In genomic region chr17:15526292-15527218, GRCh38 we compare ENCODE assay signal across 9 cellular contexts. TPM values are rescaled to one million over a fixed set of nuclear protein-coding genes. Genes with fewer than 3 reads are reported as not detected.
DNase-seq lines count a peak whose midpoint lies in the region; ATAC-seq, FAIRE-seq and TF ChIP-seq lines count a peak whose summit lies in the region.
"Not testable (repeated sequence)": the region's sequence is repeated elsewhere in the genome, so short reads cannot be mapped to it uniquely, and the experiment has no call there.
"Had no signal": no experiment of that assay in that cellular context is flagged by ENCODE, and none has a peak within 500 bp of the region (broad histone marks: within the 10 kb centered on the region; RNA-seq: fewer than 3 reads in every experiment).

No MANE protein-coding gene starts in this region.

- H3K9me3 ChIP-seq in PC-3 (ENCODE audit: low read length) = not testable (repeated sequence)

- peak; percentile 65 for FAIRE-seq in GM12892 (lab: Jason Lieb, UNC)

- DNase-seq in AG09309 (ENCODE audit: low read depth) = peak; percentile 78
- not testable (repeated sequence) for DNase-seq in GM12892 (ENCODE audit: insufficient read length); activated CD8-positive, alpha-beta memory T cell treated with anti-CD3 and anti-CD28 coated beads, Interleukin-2, amount 10 ng/mL, durations not matched to agents 7 days and 5 days; epithelial cell of proximal tubule (ENCODE audit: low read depth)
- peak; percentile 23 for DNase-seq in LoVo (ENCODE audit: low spot score)
- DNase-seq in PC-3 = peak; percentile 81
- peak; percentile 55 for DNase-seq in kidney tubule cell (ENCODE audit: low spot score)
- peak; percentile 63 for DNase-seq in renal cortical epithelial cell (ENCODE audit: low read depth)

- not testable (repeated sequence) for TF ChIP-seq POLR2A in GM12892 (IDR thresholded peaks at IDR 0.05; ENCODE audit: low read depth, low read length)

- H3K9me2 ChIP-seq in PC-3 (replicated peaks; ENCODE audit: low read length) = not testable (repeated sequence)

- not testable (repeated sequence) for H2AFZ ChIP-seq in PC-3 (ENCODE audit: low read length)

- peak; percentile 44 for TF ChIP-seq CTCF in AG09309 (IDR thresholded peaks at IDR 0.05; ENCODE audit: control insufficient read depth, insufficient read depth, low read depth, low read length, missing control alignments)
- peak; percentile 68 for TF ChIP-seq CTCF in PC-3 (conservative IDR thresholded peaks at IDR 0.05; ENCODE audit: low read depth, low read length)
- peak; percentile 55 for TF ChIP-seq CTCF in epithelial cell of proximal tubule (conservative IDR thresholded peaks at IDR 0.05; ENCODE audit: low read depth, low read length)

- H4K20me1 ChIP-seq in PC-3 (ENCODE audit: low read length) = not testable (repeated sequence)

- not testable (repeated sequence) for H3K4me3 Mint-ChIP-seq in activated CD8-positive, alpha-beta memory T cell treated with anti-CD3 and anti-CD28 coated beads, Interleukin-2, amount 10 ng/mL, durations not matched to agents 7 days and 5 days

- not testable (repeated sequence) for H3K79me2 ChIP-seq in PC-3 (ENCODE audit: low read length)

- ATAC-seq in PC-3 = peak; percentile 54
- ATAC-seq in activated CD8-positive, alpha-beta memory T cell treated with anti-CD3 and anti-CD28 coated beads, Interleukin-2, amount 10 ng/mL, durations not matched to agents 7 days and 5 days = peak; percentile 61

- not testable (repeated sequence) for H3K27me3 ChIP-seq in PC-3 (ENCODE audit: low read length)

- H3K27ac ChIP-seq in PC-3 (ENCODE audit: low read length) = not testable (repeated sequence)

- intact Hi-C loops in PC-3 (cut with micrococcal nuclease) = not testable (repeated sequence)

- H3K36me3 ChIP-seq in PC-3 (ENCODE audit: low read depth, low read length) = not testable (repeated sequence)

- H3K9me3 Mint-ChIP-seq in activated CD8-positive, alpha-beta memory T cell treated with anti-CD3 and anti-CD28 coated beads, Interleukin-2, amount 10 ng/mL, durations not matched to agents 7 days and 5 days (ENCODE audit: low read depth) = not testable (repeated sequence)

- H3K4me3 ChIP-seq in AG09309 (ENCODE audit: control insufficient read depth, low read depth, low read length); PC-3 (ENCODE audit: low read length); epithelial cell of proximal tubule (ENCODE audit: low read depth, low read length): not testable (repeated sequence)

- not testable (repeated sequence) for H3K27ac Mint-ChIP-seq in activated CD8-positive, alpha-beta memory T cell treated with anti-CD3 and anti-CD28 coated beads, Interleukin-2, amount 10 ng/mL, durations not matched to agents 7 days and 5 days

- not testable (repeated sequence) for H3F3A ChIP-seq in PC-3 (ENCODE audit: low read length, unreplicated experiment)

- not testable (repeated sequence) for H3K4me1 Mint-ChIP-seq in activated CD8-positive, alpha-beta memory T cell treated with anti-CD3 and anti-CD28 coated beads, Interleukin-2, amount 10 ng/mL, durations not matched to agents 7 days and 5 days

- POLR2A ChIA-PET in PC-3 (lab: Charles Lee; ENCODE audit: unreplicated experiment) = not testable (repeated sequence)

- not testable (repeated sequence) for H3K4me2 ChIP-seq in PC-3 (ENCODE audit: low read length)

- not testable (repeated sequence) for H3K4me1 ChIP-seq in PC-3 (ENCODE audit: insufficient read depth, low read length)

- not testable (repeated sequence) for H3K27me3 Mint-ChIP-seq in activated CD8-positive, alpha-beta memory T cell treated with anti-CD3 and anti-CD28 coated beads, Interleukin-2, amount 10 ng/mL, durations not matched to agents 7 days and 5 days

- CTCF ChIA-PET in PC-3 (lab: Charles Lee); activated CD8-positive, alpha-beta memory T cell treated with anti-CD3 and anti-CD28 coated beads, Interleukin-2, amount 10 ng/mL, durations not matched to agents 7 days and 5 days (lab: Charles Lee): not testable (repeated sequence)

- H3K9ac ChIP-seq in PC-3 (ENCODE audit: low read length) = not testable (repeated sequence)

- BruUV-seq in PC-3 (replicated peaks; lab: Mats Ljungman, UMichigan) = not testable (repeated sequence)

- H3K36me3 Mint-ChIP-seq in activated CD8-positive, alpha-beta memory T cell treated with anti-CD3 and anti-CD28 coated beads, Interleukin-2, amount 10 ng/mL, durations not matched to agents 7 days and 5 days = not testable (repeated sequence)

RNA-seq across cellular contexts. Expression of gene TVP23C, which starts 36.7 kb away (rescaled TPM):
- polyA plus RNA-seq in GM12892 (2012; ENCODE audit: missing spikeins) = 6.7 TPM
- 23.7 and 24.0 TPM in 2 replicates for total RNA-seq in PC-3 (2014; rRNA removed)
- total RNA-seq in activated CD8-positive, alpha-beta memory T cell treated with anti-CD3 and anti-CD28 coated beads, Interleukin-2, amount 10 ng/mL, durations not matched to agents 7 days and 5 days = 10 to 100 TPM; 16.2 to 18.9 TPM
- total RNA-seq in epithelial cell of proximal tubule = 3.3 and 4.6 TPM in 2 replicates
- 18.9 and 27.6 TPM in 2 replicates for total RNA-seq in renal cortical epithelial cell

RNA-seq across cellular contexts. Expression of gene CDRT4, which starts 59.1 kb away (rescaled TPM):
- polyA plus RNA-seq in GM12892 (2012; ENCODE audit: missing spikeins) = 1.3 TPM
- total RNA-seq in PC-3 (2014; rRNA removed) = 5.0 and 8.9 TPM in 2 replicates
- total RNA-seq in activated CD8-positive, alpha-beta memory T cell treated with anti-CD3 and anti-CD28 coated beads, Interleukin-2, amount 10 ng/mL, durations not matched to agents 7 days and 5 days = 1 to 10 TPM; 4.9 to 8.4 TPM
- total RNA-seq in epithelial cell of proximal tubule = 0.29 and 6.7 TPM in 2 replicates
- total RNA-seq in renal cortical epithelial cell = 1.2 TPM in 1 of 2 replicates, not detected in the other
- polyA plus RNA-seq: CD8-positive, alpha-beta memory T cell had no signal
